11 cellular contexts compared by ENCODE assay signal in genomic region chr5:23303433-23303832, GRCh38.
"Had no signal": no experiment of that assay in that cellular context is flagged by ENCODE, and none has a peak within 500 bp of the region (broad histone marks: within the 10 kb centered on the region; RNA-seq: fewer than 3 reads in every experiment).

No MANE protein-coding gene starts in this region.

- H3K27ac ChIP-seq: adrenal gland, colonic mucosa, left ventricle myocardium inferior, right lobe of liver, tibial nerve had no signal

- H3K27me3 ChIP-seq: adrenal gland, colonic mucosa, right lobe of liver, tibial nerve had no signal

- ATAC-seq: natural killer cell; right lobe of liver; stimulated activated effector memory CD8-positive, alpha-beta T cell treated with anti-CD3 and anti-CD28 coated beads, Interleukin-12 subunit alpha, Interleukin-12 subunit beta, amount 100 ng/mL, for 72 hours had no signal

- H3K4me3 ChIP-seq: adrenal gland, colonic mucosa, left ventricle myocardium inferior, right lobe of liver, tibial nerve had no signal

- H3K9me3 ChIP-seq: adrenal gland, colonic mucosa, right lobe of liver, tibial nerve had no signal

- H3K36me3 ChIP-seq: adrenal gland, colonic mucosa, left ventricle myocardium inferior, right lobe of liver, tibial nerve had no signal

- DNase-seq: activated CD4-positive, alpha-beta T cell treated with anti-CD3 and anti-CD28 coated beads, Interleukin-2, amount 50 U/mL, for 1 hour; activated naive CD4-positive, alpha-beta T cell treated with anti-CD3 and anti-CD28 coated beads, Interleukin-2, amount 50 U/mL, for 16 hours; activated T-cell treated with anti-CD3 and anti-CD28 coated beads, Interleukin-2, amount 50 U/mL, for 1 hour; adrenal gland; colonic mucosa; left ventricle myocardium inferior; natural killer cell; nucleus accumbens; right lobe of liver had no signal
